In the genomic region with DNA sequence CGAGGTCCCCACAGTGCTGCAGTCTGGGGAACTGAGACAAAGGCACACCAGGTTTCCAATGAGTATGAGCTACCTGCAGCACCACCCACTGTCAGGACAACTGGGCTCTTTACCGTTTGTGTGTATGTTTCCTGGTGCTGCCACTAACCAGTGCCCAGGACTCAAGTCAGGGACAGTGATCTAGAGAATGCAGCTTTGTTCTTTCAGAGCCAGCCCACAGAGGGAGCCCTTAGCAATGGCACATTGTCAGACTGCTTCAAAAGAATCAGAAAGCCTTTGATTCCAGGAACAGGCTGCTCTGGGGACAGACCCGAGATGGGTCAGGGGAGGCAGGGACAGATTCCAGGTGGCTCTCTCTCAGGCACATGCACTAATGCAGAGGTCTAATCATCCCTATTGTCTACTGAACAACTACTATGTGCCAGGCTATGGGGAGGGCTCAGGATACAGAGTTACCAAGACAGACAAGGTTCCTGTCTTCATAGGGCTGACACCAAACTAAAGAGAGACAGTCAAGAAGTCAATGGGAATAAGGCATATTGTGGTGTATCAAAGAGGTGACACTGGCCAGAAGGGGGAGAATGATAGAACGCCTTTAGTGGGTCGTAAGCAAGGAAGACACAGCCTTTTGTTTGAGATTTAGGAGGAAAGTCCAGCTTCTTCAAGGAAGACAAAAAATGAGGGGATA, we compare ENCODE assay signal across 11 cellular contexts.
DNase-seq lines count a peak whose midpoint lies in the region; ATAC-seq and TF ChIP-seq lines count a peak whose summit lies in the region.
"Had no signal": no experiment of that assay in that cellular context is flagged by ENCODE, and none has a peak within 500 bp of the region (broad histone marks: within the 10 kb centered on the region; RNA-seq: fewer than 3 reads in every experiment).

No MANE protein-coding gene starts in this region.

- H3K4me3 ChIP-seq in AG04449 (ENCODE audit: low read depth, low read length) (no peak overlapping the region), GM12864 (ENCODE audit: low read depth, low read length) (no peak overlapping the region)

- POLR2A ChIA-PET in AG04449 (lab: Yijun Ruan, JAX) (no interaction called here), T-cell (lab: Charles Lee) (no interaction called here)

- no peak for DNase-seq in AG04449 (ENCODE audit: low read depth, low spot score)
- no peak for DNase-seq in GM12864 (ENCODE audit: low read depth)
- no peak for DNase-seq in T-cell
- peak; percentile 77 for DNase-seq in inferior parietal cortex (ENCODE audit: extremely low spot score)
- no peak for DNase-seq in HCEC 1CT
- DNase-seq: central memory CD4-positive, alpha-beta T cell; left ventricle myocardium superior; stimulated activated CD4-positive, alpha-beta T cell treated with anti-CD3 and anti-CD28 coated beads, Interleukin-1b, Interleukin-23, amount 100 ng/mL, for 48 hours had no signal

- CTCF ChIA-PET in AG04449 (lab: Yijun Ruan, JAX), result interaction anchor here (1.1 to 1.6 kb wide), 2 partner anchors 27 to 133 kb away, joined by 3 read pairs; no protein-coding TSS in a partner anchor
- CTCF ChIA-PET in T-cell (lab: Charles Lee), result no interaction called here

- H3K4me3 Mint-ChIP-seq in T-cell, result no peak overlapping the region

- peak; percentile 5 for TF ChIP-seq CTCF in AG04449 (IDR thresholded peaks at IDR 0.05; ENCODE audit: insufficient read depth, low read length, missing control alignments)
- TF ChIP-seq CTCF in GM12864 (IDR thresholded peaks at IDR 0.05; ENCODE audit: low read depth, low read length, missing control alignments), result peak; percentile 32

- no peaks in the 10 kb centered on the region for H3K9me3 Mint-ChIP-seq in T-cell

- H3K36me3 Mint-ChIP-seq in T-cell, result no peaks in the 10 kb centered on the region

- ATAC-seq in T-cell (replicated peaks in 1 of 4) (peak in 3 of 4 experiments; percentile 47 to 61 (median 48)), GM21786 (IDR thresholded peaks at IDR 0.05; ENCODE audit: unreplicated experiment) (no peak), HG02610 (IDR thresholded peaks at IDR 0.05; ENCODE audit: unreplicated experiment) (no peak), HG02981 (IDR thresholded peaks at IDR 0.05; ENCODE audit: unreplicated experiment) (no peak)
- ATAC-seq: left ventricle myocardium superior had no signal

- H3K4me1 Mint-ChIP-seq in T-cell, result peaks cover 0 to 5% (median 0%) of the 10 kb centered on the region in 3 donors

- H3K27me3 Mint-ChIP-seq in T-cell, result peaks cover 21 to 28% of the 10 kb centered on the region in 2 donors

- no peak overlapping the region for H3K27ac Mint-ChIP-seq in T-cell

Comparison
In these comparisons a context has a peak if more than half of its experiments do, and no peak if none do; other contexts are left out.
1. ATAC-seq: peak in T-cell (3 of 4); none in GM21786 (single experiment), HG02610 (single experiment) and HG02981 (single experiment).